ENCODE assay signal across 8 cellular contexts in the genomic region with DNA sequence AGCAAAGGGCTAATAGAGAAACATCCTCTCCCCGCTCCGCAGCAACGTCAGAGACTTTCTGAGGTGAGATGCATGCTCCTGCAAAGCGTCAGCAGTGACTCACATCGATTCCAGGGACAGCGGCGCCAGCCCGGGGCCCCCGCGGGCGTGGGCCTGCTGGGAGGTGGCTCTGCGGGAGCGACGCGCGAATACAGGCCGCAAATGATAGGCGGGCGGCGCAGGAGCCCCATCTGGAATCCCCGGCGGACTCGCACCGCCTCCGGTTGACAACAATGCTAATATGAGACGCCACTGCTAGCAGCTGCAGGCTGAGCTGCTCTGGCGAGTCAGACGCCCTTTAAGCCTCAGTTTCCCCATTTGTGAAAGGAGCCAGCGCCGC. TPM values are rescaled to one million over a fixed set of nuclear protein-coding genes. Genes with fewer than 3 reads are reported as not detected.
A peak's percentile ranks its signal among the peaks of the same experiment; 100 is the strongest.
DNase-seq lines count a peak whose midpoint lies in the region; ATAC-seq and TF ChIP-seq lines count a peak whose summit lies in the region.

No MANE protein-coding gene starts in this region.

- H3K36me3 ChIP-seq in BLaER1 (peaks cover 44% of the 10 kb centered on the region), breast epithelium (no peaks in the 10 kb centered on the region)

- intact Hi-C loops in breast epithelium (cut with DNase I; ENCODE audit: low total_unique reads): no loop called here

- peak overlapping the region; percentile 89 for H3K9ac ChIP-seq in BLaER1

- no peaks in the 10 kb centered on the region for H3K9me3 ChIP-seq in BLaER1
- H3K9me3 ChIP-seq in breast epithelium: no peaks in the 10 kb centered on the region

- ATAC-seq in GM21528 (IDR thresholded peaks at IDR 0.05; ENCODE audit: low FRiP score, unreplicated experiment): peak; percentile 15
- ATAC-seq in GM21447 (IDR thresholded peaks at IDR 0.05; ENCODE audit: unreplicated experiment): no peak

- H3K4me1 ChIP-seq in BLaER1 (peaks cover 41% of the 10 kb centered on the region), breast epithelium (peaks cover 0 to 4% of the 10 kb centered on the region in 2 donors)

- H3K27ac ChIP-seq in BLaER1: peak overlapping the region; percentile 88
- peak overlapping the region; percentile 80 to 90 for H3K27ac ChIP-seq in breast epithelium

- peaks cover 38% of the 10 kb centered on the region for H4K20me1 ChIP-seq in BLaER1

- H3K27me3 ChIP-seq in BLaER1 (no peaks in the 10 kb centered on the region), breast epithelium (no peaks in the 10 kb centered on the region)

- peak overlapping the region; percentile 95 for H3K4me2 ChIP-seq in BLaER1

- H3K4me3 ChIP-seq in BLaER1: peak overlapping the region; percentile 96
- H3K4me3 ChIP-seq in WI38 (ENCODE audit: low read depth, low read length): peak overlapping the region; percentile 89
- H3K4me3 ChIP-seq in breast epithelium: peak overlapping the region; percentile 87 to 98 (median 98)

- no peak for TF ChIP-seq POLR2A in breast epithelium (IDR thresholded peaks at IDR 0.05)

- peak; percentile 93 for DNase-seq in M059J (ENCODE audit: low read depth)
- DNase-seq in breast epithelium (ENCODE audit: low spot score in 2 of 2): no peak
- peak; percentile 96 for DNase-seq in islet precursor cell
- peak; percentile 79 to 91 (median 88) for DNase-seq in stimulated activated CD4-positive, alpha-beta T cell treated with anti-CD3 and anti-CD28 coated beads, Interleukin-12 subunit alpha, Interleukin-12 subunit beta, amount 100 ng/mL, for 48 hours (ENCODE audit: low read depth in 2 of 3, low spot score in 1 of 3)

- TF ChIP-seq CTCF in WI38 (IDR thresholded peaks at IDR 0.05; ENCODE audit: low read depth, low read length): no peak
- TF ChIP-seq CTCF in breast epithelium (IDR thresholded peaks at IDR 0.05): no peak

RNA-seq across cellular contexts. Expression of gene RANGAP1, which starts 0.6 kb away (rescaled TPM):
- total RNA-seq in M059J (2014; rRNA removed; shearing (Covaris generic)): 60.4 and 97.9 TPM in 2 replicates
- total RNA-seq in breast epithelium: 10 to 100 TPM; 29.8 to 54.1 (median 51.2) TPM

RNA-seq across cellular contexts. Expression of gene ZC3H7B, which starts 15.9 kb away (rescaled TPM):
- total RNA-seq in M059J (2014; rRNA removed; shearing (Covaris generic)): 19.2 and 36.5 TPM in 2 replicates
- 10 to 100 TPM; 24.0 to 33.1 (median 32.2) TPM for total RNA-seq in breast epithelium

RNA-seq across cellular contexts. Expression of gene CHADL, which starts 44.7 kb away (rescaled TPM):
- not detected in 2 replicates for total RNA-seq in M059J (2014; rRNA removed; shearing (Covaris generic))
- total RNA-seq in breast epithelium: 1 to 10 TPM; 1.3 to 3.7 (median 1.4) TPM

Comparison
In these comparisons a context has a peak if more than half of its experiments do, and no peak if none do; other contexts are left out.
1. DNase-seq: peak in M059J (single experiment), islet precursor cell (single experiment) and stimulated activated CD4-positive, alpha-beta T cell treated with anti-CD3 and anti-CD28 coated beads, Interleukin-12 subunit alpha, Interleukin-12 subunit beta, amount 100 ng/mL, for 48 hours (3 of 3); none in breast epithelium (0 of 2).
2. Peak in every context shown above with its lines, with median percentiles within 50 percentile points of each other: H3K4me3 ChIP-seq.